17 cellular contexts compared by ENCODE assay signal in the genomic region with DNA sequence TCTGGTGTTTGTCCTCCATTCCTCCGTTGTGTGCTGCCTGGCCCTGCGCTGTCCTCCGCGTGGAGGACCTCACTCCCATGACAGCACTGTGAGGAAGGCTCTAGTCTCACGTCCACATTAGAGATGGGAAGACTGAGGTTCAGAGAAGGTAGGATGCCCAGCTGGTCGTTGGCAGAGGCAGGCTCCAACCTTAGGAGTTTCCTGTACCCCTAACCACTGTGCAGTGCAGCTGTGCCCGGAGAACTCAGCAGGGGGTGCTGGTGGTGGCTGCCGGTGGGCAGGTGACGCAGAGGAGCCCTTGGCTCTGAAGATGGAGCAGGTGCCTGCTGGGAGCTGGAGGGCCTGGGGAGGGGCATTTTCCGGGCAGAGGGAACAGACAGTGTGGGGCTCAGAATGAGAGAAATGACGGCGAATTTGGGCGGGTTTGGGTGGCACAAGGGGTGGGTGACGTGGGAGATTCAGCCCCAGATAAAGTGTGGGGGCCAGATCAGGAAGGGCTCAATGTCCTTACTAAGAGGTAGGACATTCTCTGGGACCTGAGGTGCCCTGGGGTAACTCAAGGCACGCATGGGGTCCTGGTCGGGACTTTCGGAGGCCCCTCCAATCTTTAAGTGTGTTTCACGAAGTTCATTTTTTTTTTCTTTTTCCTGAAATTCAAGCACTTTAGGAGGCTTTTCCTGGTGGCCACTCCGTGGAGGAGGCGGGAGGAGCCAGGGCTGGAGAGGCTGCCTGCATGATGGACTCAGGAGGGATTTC.
"Had no signal": no experiment of that assay in that cellular context is flagged by ENCODE, and none has a peak within 500 bp of the region (broad histone marks: within the 10 kb centered on the region; RNA-seq: fewer than 3 reads in every experiment).

No MANE protein-coding gene starts in this region.

- H3K4me3 ChIP-seq: ascending aorta, dorsolateral prefrontal cortex, hepatocyte, mucosa of descending colon, skin epidermis, suprapubic skin, upper lobe of left lung had no signal

- H3K9me3 ChIP-seq: ascending aorta, mucosa of descending colon, suprapubic skin, upper lobe of left lung had no signal

- DNase-seq: activated CD4-positive, CD25-positive, alpha-beta regulatory T cell treated with anti-CD3 and anti-CD28 coated beads, Interleukin-2, amount 50 U/mL, for 72 hours; activated naive CD4-positive, alpha-beta T cell treated with anti-CD3 and anti-CD28 coated beads, Interleukin-2, amount 10 ng/mL, durations not matched to agents 7 days and 5 days; activated T-cell treated with anti-CD3 and anti-CD28 coated beads, Interleukin-2, amount 50 U/mL, for 24 hours; mammary epithelial cell; mucosa of descending colon; naive thymus-derived CD4-positive, alpha-beta T cell; stimulated activated CD4-positive, alpha-beta T cell treated with anti-CD3 and anti-CD28 coated beads, Interleukin-4, amount 100 ng/mL, for 4 hours; stimulated activated CD8-positive, alpha-beta memory T cell treated with anti-CD3 and anti-CD28 coated beads, Interleukin-4, amount 100 ng/mL, for 48 hours; stimulated activated naive CD8-positive, alpha-beta T cell treated with anti-CD3 and anti-CD28 coated beads, Interleukin-15, Interleukin-2, amounts not matched to agents 100 U/mL and 50 U/mL, for 24 hours; T-helper 9 cell; upper lobe of left lung had no signal

- H3K27ac ChIP-seq: ascending aorta, dorsolateral prefrontal cortex, hepatocyte, skin epidermis, suprapubic skin, upper lobe of left lung had no signal

- H3K4me1 Mint-ChIP-seq: activated naive CD4-positive, alpha-beta T cell treated with anti-CD3 and anti-CD28 coated beads, Interleukin-2, amount 10 ng/mL, durations not matched to agents 7 days and 5 days had no signal

- H3K9me3 Mint-ChIP-seq: activated naive CD4-positive, alpha-beta T cell treated with anti-CD3 and anti-CD28 coated beads, Interleukin-2, amount 10 ng/mL, durations not matched to agents 7 days and 5 days; activated T-cell treated with anti-CD3 and anti-CD28 coated beads, Interleukin-2, amount 50 U/mL, for 24 hours had no signal

- H3K4me2 ChIP-seq: hepatocyte had no signal

- H3K36me3 ChIP-seq: ascending aorta, suprapubic skin, upper lobe of left lung had no signal

- H3K4me3 Mint-ChIP-seq: activated naive CD4-positive, alpha-beta T cell treated with anti-CD3 and anti-CD28 coated beads, Interleukin-2, amount 10 ng/mL, durations not matched to agents 7 days and 5 days; activated T-cell treated with anti-CD3 and anti-CD28 coated beads, Interleukin-2, amount 50 U/mL, for 24 hours; naive thymus-derived CD4-positive, alpha-beta T cell had no signal

- H2AFZ ChIP-seq: hepatocyte had no signal

- H3K79me2 ChIP-seq: hepatocyte had no signal

- H3K27me3 ChIP-seq: ascending aorta, hepatocyte, upper lobe of left lung had no signal

- ATAC-seq: left lobe of liver; mucosa of descending colon; naive thymus-derived CD4-positive, alpha-beta T cell; stimulated activated naive CD8-positive, alpha-beta T cell treated with anti-CD3 and anti-CD28 coated beads, Interleukin-15, Interleukin-2, amounts not matched to agents 100 U/mL and 50 U/mL, for 24 hours had no signal

- H3K27ac Mint-ChIP-seq: activated T-cell treated with anti-CD3 and anti-CD28 coated beads, Interleukin-2, amount 50 U/mL, for 24 hours; naive thymus-derived CD4-positive, alpha-beta T cell had no signal

- H3K4me1 ChIP-seq: ascending aorta, suprapubic skin had no signal

- H3K36me3 Mint-ChIP-seq: activated naive CD4-positive, alpha-beta T cell treated with anti-CD3 and anti-CD28 coated beads, Interleukin-2, amount 10 ng/mL, durations not matched to agents 7 days and 5 days; naive thymus-derived CD4-positive, alpha-beta T cell had no signal
